20 cellular contexts compared by ENCODE assay signal in genomic region chr5:32004404-32004803, GRCh38.
DNase-seq lines count a peak whose midpoint lies in the region; ATAC-seq, FAIRE-seq and TF ChIP-seq lines count a peak whose summit lies in the region.
"Had no signal": no experiment of that assay in that cellular context is flagged by ENCODE, and none has a peak within 500 bp of the region (broad histone marks: within the 10 kb centered on the region; RNA-seq: fewer than 3 reads in every experiment).

No MANE protein-coding gene starts in this region.

- intact Hi-C loops in GM12878 (cut with micrococcal nuclease; ENCODE audit: unreplicated experiment) = no loop called here

- H3K4me1 ChIP-seq in GM12878 (ENCODE audit: control insufficient read depth, insufficient read depth, low read length) = no peaks in the 10 kb centered on the region
- H3K4me1 ChIP-seq: esophagus muscularis mucosa, right lobe of liver had no signal

- H2AFZ ChIP-seq in GM12878 (ENCODE audit: control insufficient read depth, low read depth, low read length) = no peak overlapping the region

- RAD21 ChIA-PET in GM12878 (lab: Charles Lee; ENCODE audit: unreplicated experiment) = interaction anchor here (1.6 kb wide), 1 partner anchor 73 kb away, joined by 4 read pairs; no protein-coding TSS in a partner anchor

- no peak for TF ChIP-seq POLR2A in GM12878 (IDR thresholded peaks at IDR 0.05; ENCODE audit: low read depth, low read length)

- TF ChIP-seq EP300 in GM12878 (IDR thresholded peaks at IDR 0.05; ENCODE audit: borderline replicate concordance in 1 of 2, control insufficient read depth in 1 of 2, low read depth in 2 of 2, low read length in 2 of 2) = no peak

- no peak for DNase-seq in GM12878 (ENCODE audit: low read depth, low spot score)
- DNase-seq in NOMO-1 (lab: John Stamatoyannopoulos, UW; ENCODE audit: unreplicated experiment in 2 of 2) = no peak
- no peak for DNase-seq in NCI-H446 treated with DMSO at 0.1 percent for 48 hours (lab: John Stamatoyannopoulos, UW)
- DNase-seq in natural killer cell treated with Interleukin-12 subunit alpha and Interleukin-12 subunit beta and Interleukin-15 and Interleukin-18, amount 100 ng/mL, for 72 hours (ENCODE audit: low spot score) = no peak
- DNase-seq in retina = no peak
- DNase-seq: amygdala; lower lobe of right lung; NCI-H2081 treated with DMSO at 0.1 percent for 48 hours; NCI-H82; nephron progenitor cell; right lobe of liver; stimulated activated naive CD4-positive, alpha-beta T cell; T-helper 2 cell had no signal

- BruUV-seq in GM12878 (replicated peaks; lab: Mats Ljungman, UMichigan) = no TSS peak

- H3K79me2 ChIP-seq in GM12878 (ENCODE audit: control insufficient read depth, insufficient read depth, low read length) = no peaks in the 10 kb centered on the region

- no peaks in the 10 kb centered on the region for H3K4me1 Mint-ChIP-seq in natural killer cell treated with Interleukin-12 subunit alpha and Interleukin-12 subunit beta and Interleukin-15 and Interleukin-18, amount 100 ng/mL, for 72 hours (ENCODE audit: low read depth in 2 of 2)

- H3K9me3 Mint-ChIP-seq in natural killer cell treated with Interleukin-12 subunit alpha and Interleukin-12 subunit beta and Interleukin-15 and Interleukin-18, amount 100 ng/mL, for 72 hours = no peaks in the 10 kb centered on the region
- H3K9me3 Mint-ChIP-seq: nephron progenitor cell had no signal

- no peaks in the 10 kb centered on the region for H3K27me3 Mint-ChIP-seq in natural killer cell treated with Interleukin-12 subunit alpha and Interleukin-12 subunit beta and Interleukin-15 and Interleukin-18, amount 100 ng/mL, for 72 hours

- no peaks in the 10 kb centered on the region for H4K20me1 ChIP-seq in GM12878 (ENCODE audit: control insufficient read depth, insufficient read depth)

- H3K36me3 ChIP-seq in GM12878 (ENCODE audit: control insufficient read depth in 2 of 2, insufficient read depth in 2 of 2, low read length in 1 of 2) = no peaks in the 10 kb centered on the region
- H3K36me3 ChIP-seq: right lobe of liver had no signal

- H3K36me3 Mint-ChIP-seq in natural killer cell treated with Interleukin-12 subunit alpha and Interleukin-12 subunit beta and Interleukin-15 and Interleukin-18, amount 100 ng/mL, for 72 hours = no peaks in the 10 kb centered on the region

- SMC1A ChIA-PET in GM12878 (lab: Charles Lee; ENCODE audit: uncharacterized antibody, unreplicated experiment) = no interaction called here

- CTCF ChIA-PET in GM12878 (lab: Yijun Ruan, JAX) = no interaction called here

- H3K27ac ChIP-seq in GM12878 (ENCODE audit: control insufficient read depth, insufficient read depth) = no peak overlapping the region
- H3K27ac ChIP-seq: esophagus muscularis mucosa, HL-60, lower lobe of right lung, right lobe of liver had no signal

- H3K4me3 Mint-ChIP-seq in natural killer cell treated with Interleukin-12 subunit alpha and Interleukin-12 subunit beta and Interleukin-15 and Interleukin-18, amount 100 ng/mL, for 72 hours = no peak overlapping the region
- H3K4me3 Mint-ChIP-seq: nephron progenitor cell had no signal

- no peak for FAIRE-seq in GM12878 (lab: Jason Lieb, UNC)
- FAIRE-seq: H1 had no signal

- no peaks in the 10 kb centered on the region for H3K9me3 ChIP-seq in GM12878 (replicated peaks; ENCODE audit: control insufficient read depth, insufficient read depth, low read length)
- H3K9me3 ChIP-seq: esophagus muscularis mucosa, lower lobe of right lung, right lobe of liver had no signal

- H3K9ac ChIP-seq in GM12878 (ENCODE audit: control insufficient read depth, insufficient read depth, low read length) = no peak overlapping the region

- peak; percentile 91 for ATAC-seq in GM18907 (IDR thresholded peaks at IDR 0.05; ENCODE audit: unreplicated experiment)
- peak; percentile 78 for ATAC-seq in GM21529 (IDR thresholded peaks at IDR 0.05; ENCODE audit: unreplicated experiment)
- ATAC-seq in HG03103 (IDR thresholded peaks at IDR 0.05; ENCODE audit: low read depth, unreplicated experiment) = peak; percentile 71
- peak; percentile 66 for ATAC-seq in GM12878
- ATAC-seq in natural killer cell treated with Interleukin-12 subunit alpha and Interleukin-12 subunit beta and Interleukin-15 and Interleukin-18, amount 100 ng/mL, for 72 hours = no peak
- ATAC-seq: lower lobe of right lung, right lobe of liver, Right ventricle myocardium inferior had no signal

- POLR2A ChIA-PET in GM12878 (lab: Charles Lee) = no interaction called here

- TF ChIP-seq CTCF in GM12878 (IDR thresholded peaks at IDR 0.05 in 2 of 3, conservative IDR thresholded peaks at IDR 0.05 in 1 of 3; ENCODE audit: control insufficient read depth in 2 of 3, extremely low read depth in 1 of 3, insufficient read depth in 1 of 3, low read depth in 3 of 3, low read length in 3 of 3) = no peak

- H3K27ac Mint-ChIP-seq in natural killer cell treated with Interleukin-12 subunit alpha and Interleukin-12 subunit beta and Interleukin-15 and Interleukin-18, amount 100 ng/mL, for 72 hours = no peak overlapping the region

- no peak overlapping the region for H3K4me3 ChIP-seq in GM12878
- H3K4me3 ChIP-seq: esophagus muscularis mucosa, lower lobe of right lung, right lobe of liver had no signal

- TF ChIP-seq RAD21 in GM12878 (IDR thresholded peaks at IDR 0.05; ENCODE audit: insufficient read depth, low read depth, low read length) = no peak

- no peaks in the 10 kb centered on the region for H3K27me3 ChIP-seq in GM12878 (replicated peaks in 1 of 2; ENCODE audit: control insufficient read depth in 2 of 2, insufficient read depth in 2 of 2, low read length in 1 of 2)
- H3K27me3 ChIP-seq: esophagus muscularis mucosa, right lobe of liver had no signal

- H3K4me2 ChIP-seq in GM12878 (ENCODE audit: control insufficient read depth, insufficient read depth) = no peak overlapping the region

- in situ Hi-C loops in GM12878 (cut with MboI) = no loop called here

- WGBS in GM12878 (ENCODE audit: insufficient coverage, insufficient replicate concordance, low lambda C conversion rate, missing lambda C conversion rate) = 0% methylated on average over 3 of the region's 3 CpGs

TF ChIP-seq in GM12878, 131 proteins besides CTCF, POLR2A, EP300 and RAD21 (continues in another document):
- TF ChIP-seq REST (IDR thresholded peaks at IDR 0.05; ENCODE audit: low read depth, low read length) (no peak), FOXK2 (IDR thresholded peaks at IDR 0.05) (no peak), RBBP5 (conservative IDR thresholded peaks at IDR 0.05) (no peak), BHLHE40 (IDR thresholded peaks at IDR 0.05; ENCODE audit: borderline replicate concordance in 1 of 2, low read depth in 2 of 2, low read length in 1 of 2) (no peak), JUNB (IDR thresholded peaks at IDR 0.05) (no peak), KAT2A (conservative IDR thresholded peaks at IDR 0.05; ENCODE audit: control insufficient read depth, low read depth, low read length) (no peak), ZNF24 (IDR thresholded peaks at IDR 0.05) (no peak), CHD2 (IDR thresholded peaks at IDR 0.05; ENCODE audit: borderline replicate concordance, low read depth, low read length) (no peak)

Comparison
In these comparisons a context has a peak if more than half of its experiments do, and no peak if none do; other contexts are left out.
1. ATAC-seq: peak in GM18907 (single experiment), GM21529 (single experiment), HG03103 (single experiment) and GM12878 (single experiment); none in natural killer cell treated with Interleukin-12 subunit alpha and Interleukin-12 subunit beta and Interleukin-15 and Interleukin-18, amount 100 ng/mL, for 72 hours (0 of 2).